In genomic region chr18:9508446-9509025, GRCh38 we compare ENCODE assay signal across 2 cellular contexts.
A peak's percentile ranks its signal among the peaks of the same experiment; 100 is the strongest.
TF ChIP-seq lines count a peak whose summit lies in the region.

No MANE protein-coding gene starts in this region.

TF ChIP-seq in A549, 52 proteins besides CTCF, POLR2A, EP300 and RAD21:
- TF ChIP-seq MAFK (IDR thresholded peaks at IDR 0.05; ENCODE audit: partially characterized antibody): peak; percentile 78
- TF ChIP-seq, protein P1, sequence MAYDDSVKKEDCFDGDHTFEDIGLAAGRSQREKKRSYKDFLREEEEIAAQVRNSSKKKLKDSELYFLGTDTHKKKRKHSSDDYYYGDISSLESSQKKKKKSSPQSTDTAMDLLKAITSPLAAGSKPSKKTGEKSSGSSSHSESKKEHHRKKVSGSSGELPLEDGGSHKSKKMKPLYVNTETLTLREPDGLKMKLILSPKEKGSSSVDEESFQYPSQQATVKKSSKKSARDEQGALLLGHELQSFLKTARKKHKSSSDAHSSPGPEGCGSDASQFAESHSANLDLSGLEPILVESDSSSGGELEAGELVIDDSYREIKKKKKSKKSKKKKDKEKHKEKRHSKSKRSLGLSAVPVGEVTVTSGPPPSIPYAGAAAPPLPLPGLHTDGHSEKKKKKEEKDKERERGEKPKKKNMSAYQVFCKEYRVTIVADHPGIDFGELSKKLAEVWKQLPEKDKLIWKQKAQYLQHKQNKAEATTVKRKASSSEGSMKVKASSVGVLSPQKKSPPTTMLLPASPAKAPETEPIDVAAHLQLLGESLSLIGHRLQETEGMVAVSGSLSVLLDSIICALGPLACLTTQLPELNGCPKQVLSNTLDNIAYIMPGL (CRISPR knock-in tag; IDR thresholded peaks at IDR 0.05; ENCODE audit: borderline replicate concordance): no peak

TF ChIP-seq in GM23338, 12 proteins besides CTCF, POLR2A, EP300 and RAD21:
- no peak for TF ChIP-seq ZNF462 (CRISPR knock-in tag; IDR thresholded peaks at IDR 0.05)
